8 cellular contexts compared by ENCODE assay signal in genomic region chr1:234772345-234773147, GRCh38.
DNase-seq lines count a peak whose midpoint lies in the region; ATAC-seq lines count a peak whose summit lies in the region.

No MANE protein-coding gene starts in this region.

- H3K4me3 ChIP-seq in SJCRH30, result peak overlapping the region; percentile 39

- H3K36me3 ChIP-seq in SJCRH30, result no peaks in the 10 kb centered on the region

- H3K27me3 ChIP-seq in SJCRH30, result no peaks in the 10 kb centered on the region

- H3K27ac ChIP-seq in SJCRH30, result peak overlapping the region; percentile 91

- DNase-seq in CD1c-positive myeloid dendritic cell (ENCODE audit: extremely low spot score), result peak; percentile 95
- peak; percentile 93 to 94 for DNase-seq in SJCRH30
- DNase-seq in activated gamma-delta T cell treated with anti-CD3 and anti-CD28 coated beads, Interleukin-2, amount 50 U/mL, for 16 hours (ENCODE audit: low read depth), result peak; percentile 80
- peak; percentile 74 for DNase-seq in Right ventricle myocardium inferior (ENCODE audit: missing footprints)
- no peak for DNase-seq in sciatic nerve (ENCODE audit: low spot score)
- DNase-seq in SK-N-DZ (ENCODE audit: low spot score), result no peak

- H3K9me3 ChIP-seq in SJCRH30 (replicated peaks), result no peaks in the 10 kb centered on the region

- intact Hi-C loops in Right ventricle myocardium inferior (cut with DNase I), result no loop called here
- intact Hi-C loops in sciatic nerve (cut with DNase I), result no loop called here

- H3K4me1 ChIP-seq in SJCRH30, result peaks cover 15% of the 10 kb centered on the region

- peak; percentile 87 for ATAC-seq in GM19397 (IDR thresholded peaks at IDR 0.05; ENCODE audit: unreplicated experiment)
- ATAC-seq in HG03460 (IDR thresholded peaks at IDR 0.05; ENCODE audit: unreplicated experiment), result peak; percentile 89
- ATAC-seq in Right ventricle myocardium inferior, result peak; percentile 51
- ATAC-seq in sciatic nerve, result peak; percentile 67

Comparison
In these comparisons a context has a peak if more than half of its experiments do, and no peak if none do; other contexts are left out.
1. DNase-seq: peak in CD1c-positive myeloid dendritic cell (single experiment), SJCRH30 (2 of 2), activated gamma-delta T cell treated with anti-CD3 and anti-CD28 coated beads, Interleukin-2, amount 50 U/mL, for 16 hours (single experiment) and Right ventricle myocardium inferior (single experiment); none in sciatic nerve (single experiment) and SK-N-DZ (single experiment).
2. Peak in every context shown above with its lines, with median percentiles within 50 percentile points of each other: ATAC-seq.